Comparison of ENCODE assay signal across 1 cellular context in the genomic region with DNA sequence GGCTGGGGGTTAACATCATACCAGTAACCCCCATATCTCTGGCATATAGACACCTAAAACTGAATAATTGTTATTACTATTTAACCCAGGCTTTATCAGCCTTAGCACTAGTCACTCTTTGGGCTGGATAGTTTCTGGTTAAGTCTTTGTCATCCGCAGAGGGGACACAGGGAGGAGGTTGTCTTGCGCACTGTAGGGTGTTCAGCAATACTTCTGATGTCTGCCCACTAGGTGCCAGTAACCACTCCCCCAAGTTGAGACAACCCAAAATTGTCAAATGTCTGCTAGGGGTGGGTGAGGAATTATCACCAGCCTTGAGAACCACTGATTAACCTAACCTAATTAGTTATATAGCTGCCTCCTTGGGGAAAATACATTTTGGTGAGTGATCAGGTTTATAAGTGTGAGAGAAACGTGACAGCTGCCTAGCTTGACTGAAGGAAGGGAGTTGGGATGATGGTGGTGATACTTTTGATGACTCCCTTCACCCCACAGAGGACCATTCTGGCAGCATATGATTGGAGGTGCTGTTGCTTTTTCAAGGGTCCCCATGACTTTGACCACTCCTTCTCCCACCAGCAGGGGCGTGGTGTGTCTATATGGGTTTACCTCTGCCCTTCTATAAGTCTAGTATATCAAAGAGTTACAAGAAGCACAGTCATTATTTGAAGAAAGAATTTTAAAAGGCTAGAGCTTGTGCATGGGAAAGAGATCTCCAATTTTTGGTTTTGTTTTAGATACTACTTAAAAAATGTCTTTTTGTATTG.
TF ChIP-seq lines count a peak whose summit lies in the region.

No MANE protein-coding gene starts in this region.

TF ChIP-seq in WTC11, 78 proteins besides CTCF, POLR2A, EP300 and RAD21:
- TF ChIP-seq CREB1 (CRISPR knock-in tag; IDR thresholded peaks at IDR 0.05), result no peak
- TF ChIP-seq OVOL2 (CRISPR knock-in tag; IDR thresholded peaks at IDR 0.05; ENCODE audit: borderline replicate concordance), result no peak
- no peak for TF ChIP-seq IRF2 (CRISPR knock-in tag; IDR thresholded peaks at IDR 0.05; ENCODE audit: borderline replicate concordance, low read depth)
- no peak for TF ChIP-seq ZNF416 (CRISPR knock-in tag; IDR thresholded peaks at IDR 0.05)
- TF ChIP-seq ZNF219 (CRISPR knock-in tag; IDR thresholded peaks at IDR 0.05; ENCODE audit: borderline replicate concordance), result no peak
- TF ChIP-seq, protein P1, sequence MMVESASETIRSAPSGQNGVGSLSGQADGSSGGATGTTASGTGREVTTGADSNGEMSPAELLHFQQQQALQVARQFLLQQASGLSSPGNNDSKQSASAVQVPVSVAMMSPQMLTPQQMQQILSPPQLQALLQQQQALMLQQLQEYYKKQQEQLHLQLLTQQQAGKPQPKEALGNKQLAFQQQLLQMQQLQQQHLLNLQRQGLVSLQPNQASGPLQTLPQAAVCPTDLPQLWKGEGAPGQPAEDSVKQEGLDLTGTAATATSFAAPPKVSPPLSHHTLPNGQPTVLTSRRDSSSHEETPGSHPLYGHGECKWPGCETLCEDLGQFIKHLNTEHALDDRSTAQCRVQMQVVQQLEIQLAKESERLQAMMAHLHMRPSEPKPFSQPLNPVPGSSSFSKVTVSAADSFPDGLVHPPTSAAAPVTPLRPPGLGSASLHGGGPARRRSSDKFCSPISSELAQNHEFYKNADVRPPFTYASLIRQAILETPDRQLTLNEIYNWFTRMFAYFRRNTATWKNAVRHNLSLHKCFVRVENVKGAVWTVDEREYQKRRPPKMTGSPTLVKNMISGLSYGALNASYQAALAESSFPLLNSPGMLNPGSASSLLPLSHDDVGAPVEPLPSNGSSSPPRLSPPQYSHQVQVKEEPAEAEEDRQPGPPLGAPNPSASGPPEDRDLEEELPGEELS (CRISPR knock-in tag; IDR thresholded peaks at IDR 0.05), result no peak
- no peak for TF ChIP-seq ZNF121 (CRISPR knock-in tag; IDR thresholded peaks at IDR 0.05)
- no peak for TF ChIP-seq ARID4B (CRISPR knock-in tag; IDR thresholded peaks at IDR 0.05; ENCODE audit: borderline replicate concordance)
- TF ChIP-seq ZNF396 (CRISPR knock-in tag; IDR thresholded peaks at IDR 0.05; ENCODE audit: borderline replicate concordance), result no peak
- no peak for TF ChIP-seq CDX4 (CRISPR knock-in tag; IDR thresholded peaks at IDR 0.05; ENCODE audit: borderline replicate concordance)
- TF ChIP-seq, protein P2, sequence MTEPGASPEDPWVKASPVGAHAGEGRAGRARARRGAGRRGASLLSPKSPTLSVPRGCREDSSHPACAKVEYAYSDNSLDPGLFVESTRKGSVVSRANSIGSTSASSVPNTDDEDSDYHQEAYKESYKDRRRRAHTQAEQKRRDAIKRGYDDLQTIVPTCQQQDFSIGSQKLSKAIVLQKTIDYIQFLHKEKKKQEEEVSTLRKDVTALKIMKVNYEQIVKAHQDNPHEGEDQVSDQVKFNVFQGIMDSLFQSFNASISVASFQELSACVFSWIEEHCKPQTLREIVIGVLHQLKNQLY (CRISPR knock-in tag; IDR thresholded peaks at IDR 0.05), result no peak
- no peak for TF ChIP-seq ATF1 (CRISPR knock-in tag; IDR thresholded peaks at IDR 0.05)
- no peak for TF ChIP-seq FOXP1 (CRISPR knock-in tag; IDR thresholded peaks at IDR 0.05; ENCODE audit: borderline replicate concordance)
- TF ChIP-seq ZNF671 (CRISPR knock-in tag; IDR thresholded peaks at IDR 0.05), result no peak
- no peak for TF ChIP-seq ZNF281 (CRISPR knock-in tag; IDR thresholded peaks at IDR 0.05)
